In genomic region chr1:241998412-241998921, GRCh38 we compare ENCODE assay signal across 8 cellular contexts. TPM values are rescaled to one million over a fixed set of nuclear protein-coding genes. Genes with fewer than 3 reads are reported as not detected.
DNase-seq lines count a peak whose midpoint lies in the region; ATAC-seq, FAIRE-seq and TF ChIP-seq lines count a peak whose summit lies in the region.

No MANE protein-coding gene starts in this region.

- H3K4me1 ChIP-seq in kidney (ENCODE audit: control insufficient read depth in 1 of 2, insufficient read depth in 1 of 2, low read depth in 1 of 2, low read length in 2 of 2), result no peaks in the 10 kb centered on the region

- no peak overlapping the region for H3K27ac ChIP-seq in kidney (ENCODE audit: low read depth in 2 of 2, low read length in 2 of 2)

- peak; percentile 71 for ATAC-seq in GM21576 (IDR thresholded peaks at IDR 0.05; ENCODE audit: unreplicated experiment)
- ATAC-seq in activated B cell treated with CpG ODN at 0.5 μM for 24 hours (ENCODE audit: low read depth), result peak; percentile 88
- no peak for ATAC-seq in HG03135 (IDR thresholded peaks at IDR 0.05; ENCODE audit: unreplicated experiment)

- peak overlapping the region; percentile 32 to 67 for H3K4me3 ChIP-seq in kidney (ENCODE audit: low read length in 2 of 2)

- DNase-seq in Calu3 (peak; percentile 72), KG1 (lab: John Stamatoyannopoulos, UW) (peak; percentile 2), activated B cell treated with CpG ODN at 0.5 μM for 24 hours (peak; percentile 52), kidney (peak; percentile 83)
- peak; percentile 20 for DNase-seq in central memory CD4-positive, alpha-beta T cell
- DNase-seq in stimulated activated CD4-positive, alpha-beta T cell treated with anti-CD3 and anti-CD28 coated beads, Interleukin-15, amount 100 ng/mL, for 48 hours (ENCODE audit: low read depth in 2 of 2), result peak; percentile 9 to 25

- H3K27me3 Mint-ChIP-seq in Calu3 (ENCODE audit: unreplicated experiment) (no peaks in the 10 kb centered on the region), activated B cell treated with CpG ODN at 0.5 μM for 24 hours (peaks cover 5% of the 10 kb centered on the region)

- H3K36me3 Mint-ChIP-seq in Calu3 (ENCODE audit: insufficient read depth, unreplicated experiment) (no peaks in the 10 kb centered on the region), activated B cell treated with CpG ODN at 0.5 μM for 24 hours (ENCODE audit: low read depth) (no peaks in the 10 kb centered on the region)

- H3K4me3 Mint-ChIP-seq in Calu3 (ENCODE audit: low read depth, unreplicated experiment), result no peak overlapping the region
- peak overlapping the region; percentile 80 for H3K4me3 Mint-ChIP-seq in activated B cell treated with CpG ODN at 0.5 μM for 24 hours

- H3K9me3 ChIP-seq in kidney (ENCODE audit: control insufficient read depth in 1 of 2, low read length in 2 of 2), result no peaks in the 10 kb centered on the region

- POLR2A ChIA-PET in activated B cell treated with CpG ODN at 0.5 μM for 24 hours (lab: Charles Lee), result interaction anchor here (0.7 kb wide), 1 partner anchor 211 kb away, joined by 4 read pairs; no protein-coding TSS in a partner anchor

- TF ChIP-seq CTCF in Calu3 (IDR thresholded peaks at IDR 0.05; ENCODE audit: unreplicated experiment) (peak; percentile 62), activated B cell treated with CpG ODN at 0.5 μM for 24 hours (IDR thresholded peaks at IDR 0.05) (no peak), kidney (IDR thresholded peaks at IDR 0.05; ENCODE audit: borderline replicate concordance, extremely low read depth, insufficient read depth) (peak; percentile 45)

- H3K9ac ChIP-seq in kidney (ENCODE audit: low read length in 2 of 2), result peak overlapping the region in 1 of 2 donors; percentile 2

- no peaks in the 10 kb centered on the region for H3K9me3 Mint-ChIP-seq in Calu3 (ENCODE audit: low read depth, unreplicated experiment)
- no peaks in the 10 kb centered on the region for H3K9me3 Mint-ChIP-seq in activated B cell treated with CpG ODN at 0.5 μM for 24 hours

- H3K4me1 Mint-ChIP-seq in Calu3 (ENCODE audit: low read depth, unreplicated experiment) (peaks cover 9% of the 10 kb centered on the region), activated B cell treated with CpG ODN at 0.5 μM for 24 hours (peaks cover 5% of the 10 kb centered on the region)

- intact Hi-C loops in Calu3 (cut with micrococcal nuclease; ENCODE audit: unreplicated experiment), result no loop called here
- intact Hi-C loops in activated B cell treated with CpG ODN at 0.5 μM for 24 hours (cut with micrococcal nuclease), result loop anchor here (1.0 kb wide), 4 partner anchors 102 to 467 kb away; no protein-coding TSS in a partner anchor
- intact Hi-C loops in kidney (cut with DNase I), result no loop called here

- H3K36me3 ChIP-seq in kidney (ENCODE audit: control insufficient read depth in 1 of 2, insufficient read depth in 2 of 2, low read length in 2 of 2), result no peaks in the 10 kb centered on the region

- CTCF ChIA-PET in Calu3 (lab: Charles Lee), result interaction anchor here (0.6 to 1.6 kb wide), 6 partner anchors 8 to 133 kb away, joined by 3 to 6 read pairs (median 3); no protein-coding TSS in a partner anchor
- CTCF ChIA-PET in activated B cell treated with CpG ODN at 0.5 μM for 24 hours (lab: Charles Lee), result interaction anchor here (0.6 to 4.9 kb wide), 19 partner anchors 8 to 473 kb away, joined by 3 to 50 read pairs (median 4); no protein-coding TSS in a partner anchor

- no peak overlapping the region for H3K27ac Mint-ChIP-seq in Calu3 (ENCODE audit: unreplicated experiment)
- no peak overlapping the region for H3K27ac Mint-ChIP-seq in activated B cell treated with CpG ODN at 0.5 μM for 24 hours

- FAIRE-seq in kidney (lab: Jason Lieb, UNC), result no peak

- BruUV-seq in Calu3 (replicated peaks; lab: Mats Ljungman, UMichigan), result no TSS peak

RNA-seq across cellular contexts. Expression of gene MAP1LC3C, which starts 0.4 kb away (rescaled TPM):
- not detected in 2 replicates for total RNA-seq in Calu3 (2022)
- not detected in 2 replicates for total RNA-seq in activated B cell treated with CpG ODN at 0.5 μM for 24 hours
- 5.1 TPM for total RNA-seq in kidney
- polyA plus RNA-seq in kidney (ENCODE audit: insufficient read depth, low read depth, low replicate concordance), result not detected

RNA-seq across cellular contexts. Expression of gene BECN2, which starts 40.9 kb away (rescaled TPM):
- total RNA-seq in Calu3 (2022) (not detected in 2 replicates), activated B cell treated with CpG ODN at 0.5 μM for 24 hours (not detected in 2 replicates), kidney (not detected)
- polyA plus RNA-seq in kidney (ENCODE audit: insufficient read depth, low read depth, low replicate concordance), result not detected

Comparison
In these comparisons a context has a peak if more than half of its experiments do, and no peak if none do; other contexts are left out.
1. DNase-seq: peak in every context shown above with its lines; median percentile 83 in kidney; 72 in Calu3; 52 in activated B cell treated with CpG ODN at 0.5 μM for 24 hours; 20 in central memory CD4-positive, alpha-beta T cell; 17 in stimulated activated CD4-positive, alpha-beta T cell treated with anti-CD3 and anti-CD28 coated beads, Interleukin-15, amount 100 ng/mL, for 48 hours; 2 in KG1.